In the genomic region with DNA sequence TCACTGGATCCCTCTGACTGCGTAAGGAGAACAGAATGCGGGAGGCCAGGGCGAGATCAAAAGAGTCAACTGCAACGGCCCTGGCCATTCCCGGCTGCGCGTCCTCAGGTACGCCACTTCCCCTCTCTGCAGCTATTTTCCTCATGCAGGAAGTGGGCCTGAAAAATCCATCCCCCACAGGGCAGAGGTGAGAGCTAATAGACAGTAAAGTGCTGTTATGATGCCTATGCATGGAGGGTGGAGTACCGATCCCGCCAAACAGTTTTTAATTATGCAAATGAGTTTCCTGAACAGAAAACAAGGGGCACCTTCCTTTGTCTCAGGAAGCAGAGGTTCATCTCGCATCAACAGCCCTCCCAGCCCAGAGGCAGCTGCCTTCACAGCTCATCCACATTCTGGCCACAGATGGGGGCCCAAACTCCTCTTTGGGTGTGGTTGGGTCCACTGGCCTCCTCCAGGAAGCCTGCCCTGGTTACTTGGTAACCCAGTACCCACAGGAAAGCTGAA, we compare ENCODE assay signal across 10 cellular contexts. TPM values are rescaled to one million over a fixed set of nuclear protein-coding genes. Genes with fewer than 3 reads are reported as not detected.
DNase-seq lines count a peak whose midpoint lies in the region; ATAC-seq, FAIRE-seq and TF ChIP-seq lines count a peak whose summit lies in the region.
"Had no signal": no experiment of that assay in that cellular context is flagged by ENCODE, and none has a peak within 500 bp of the region (broad histone marks: within the 10 kb centered on the region; RNA-seq: fewer than 3 reads in every experiment).

No MANE protein-coding gene starts in this region.

- H3K27me3 ChIP-seq in left ventricle myocardium inferior (ENCODE audit: low read depth) (no peaks in the 10 kb centered on the region), K562 (ENCODE audit: control insufficient read depth in 2 of 2, insufficient read depth in 2 of 2, low read length in 2 of 2) (peaks cover 3 to 8% of the 10 kb centered on the region in 2 experiments; a peak in 3 of 5 replicates), upper lobe of left lung (no peaks in the 10 kb centered on the region)
- H3K27me3 ChIP-seq: heart left ventricle had no signal

- H3K9me3 ChIP-seq in left ventricle myocardium inferior (replicated peaks) (no peaks in the 10 kb centered on the region), K562 (replicated peaks; ENCODE audit: control insufficient read depth, insufficient read depth, low read depth, low read length) (no peaks in the 10 kb centered on the region), upper lobe of left lung (no peaks in the 10 kb centered on the region)
- H3K9me3 ChIP-seq: heart left ventricle had no signal

- intact Hi-C loops in left ventricle myocardium inferior (cut with micrococcal nuclease) (no loop called here), Right ventricle myocardium superior (cut with DNase I) (no loop called here), K562 (cut with micrococcal nuclease) (no loop called here)

- no TSS peak for BruUV-seq in K562 (replicated peaks; lab: Mats Ljungman, UMichigan)

- no peak for FAIRE-seq in K562 (lab: Jason Lieb, UNC)

- no peak for TF ChIP-seq EP300 in K562 (IDR thresholded peaks at IDR 0.05; ENCODE audit: low read length)
- no peak for TF ChIP-seq EP300 in upper lobe of left lung (IDR thresholded peaks at IDR 0.05)

- no peak overlapping the region for H3K4me2 ChIP-seq in K562 (ENCODE audit: insufficient read depth, low read length)

- H3K4me1 ChIP-seq in left ventricle myocardium inferior (peaks cover 47% of the 10 kb centered on the region), K562 (replicated peaks in 1 of 2; ENCODE audit: control insufficient read depth in 2 of 2, insufficient read depth in 2 of 2, low read length in 2 of 2) (no peaks in the 10 kb centered on the region), upper lobe of left lung (peaks cover 64 to 79% (median 75%) of the 10 kb centered on the region in 4 donors)

- H4K20me1 ChIP-seq in K562 (replicated peaks; ENCODE audit: control insufficient read depth, insufficient read depth, low read length): 0 out of 2 replicates have a peak, but pooled peaks cover 6% of the 10 kb centered on the region

- H3K79me2 ChIP-seq in K562 (ENCODE audit: control insufficient read depth, insufficient read depth, low read length): no peaks in the 10 kb centered on the region

- no peaks in the 10 kb centered on the region for H3K36me3 ChIP-seq in left ventricle myocardium inferior
- no peaks in the 10 kb centered on the region for H3K36me3 ChIP-seq in K562 (ENCODE audit: control insufficient read depth, insufficient read depth, low read length)
- peaks cover 0 to 14% (median 0%) of the 10 kb centered on the region in 4 donors for H3K36me3 ChIP-seq in upper lobe of left lung

- TF ChIP-seq POLR2A in K562 (conservative IDR thresholded peaks at IDR 0.05): no peak
- TF ChIP-seq POLR2A in upper lobe of left lung (IDR thresholded peaks at IDR 0.05): no peak

- no peak overlapping the region for H3K9ac ChIP-seq in K562 (ENCODE audit: insufficient read depth in 1 of 2, low read depth in 2 of 2, low read length in 2 of 2)

- no peaks in the 10 kb centered on the region for H3K9me1 ChIP-seq in K562 (ENCODE audit: control insufficient read depth, insufficient read depth, low read length)

- H3K27ac ChIP-seq in left ventricle myocardium inferior (replicated peaks) (peak overlapping the region; percentile 37), K562 (ENCODE audit: extremely low read depth, low read depth, low read length) (no peak overlapping the region), upper lobe of left lung (peak overlapping the region; percentile 4 to 68 (median 50))

- TF ChIP-seq CTCF in left ventricle myocardium inferior (IDR thresholded peaks at IDR 0.05; ENCODE audit: borderline replicate concordance) (no peak), K562 (IDR thresholded peaks at IDR 0.05 in 2 of 3, conservative IDR thresholded peaks at IDR 0.05 in 1 of 3; ENCODE audit: insufficient read depth in 2 of 3, low read depth in 1 of 3, low read length in 3 of 3) (no peak), upper lobe of left lung (IDR thresholded peaks at IDR 0.05) (no peak)

- CTCF ChIA-PET in K562 (lab: Yijun Ruan, JAX; ENCODE audit: low intra/inter-chr PET ratio): no interaction called here

- DNase-seq in left ventricle myocardium inferior (no peak), Right ventricle myocardium superior (no peak), K562 (ENCODE audit: extremely low read depth in 1 of 4, low spot score in 3 of 4) (no peak), upper lobe of left lung (no peak), NCI-H1105 treated with DMSO at 0.1 percent for 48 hours (lab: John Stamatoyannopoulos, UW) (no peak), NCI-H82 (lab: John Stamatoyannopoulos, UW) (no peak), SIG-M5 treated with dmso at 0.1 percent for 504 hours (lab: John Stamatoyannopoulos, UW; ENCODE audit: unreplicated experiment) (no peak)
- DNase-seq: heart left ventricle, SHP77 had no signal

- no peak overlapping the region for H2AFZ ChIP-seq in K562 (ENCODE audit: low read depth, low read length)

- WGBS in K562 (ENCODE audit: insufficient coverage, low coverage, missing lambda C conversion rate): 32% methylated on average over 11 of the region's 11 CpGs
- WGBS in upper lobe of left lung, 2 donors: 28 to 41% methylated on average over 11 of the region's 11 CpGs

- H3K4me3 ChIP-seq in left ventricle myocardium inferior (no peak overlapping the region), K562 (no peak overlapping the region), upper lobe of left lung (no peak overlapping the region)

- ATAC-seq in Right ventricle myocardium superior (ENCODE audit: poor library complexity) (no peak), HG03432 (IDR thresholded peaks at IDR 0.05; ENCODE audit: unreplicated experiment) (peak; percentile 41), K562 (no peak), upper lobe of left lung (ENCODE audit: low FRiP score in 2 of 2) (no peak)
- ATAC-seq: heart left ventricle had no signal

- POLR2A ChIA-PET in K562 (lab: Yijun Ruan, JAX): no interaction called here

- in situ Hi-C loops in K562 (cut with MboI): no loop called here

- TF ChIP-seq RAD21 in K562 (CRISPR knock-in tag; conservative IDR thresholded peaks at IDR 0.05 in 1 of 2, IDR thresholded peaks at IDR 0.05 in 1 of 2): no peak

TF ChIP-seq in K562, 482 proteins besides CTCF, POLR2A, EP300 and RAD21 (continues in another document):
- TF ChIP-seq, protein P1, sequence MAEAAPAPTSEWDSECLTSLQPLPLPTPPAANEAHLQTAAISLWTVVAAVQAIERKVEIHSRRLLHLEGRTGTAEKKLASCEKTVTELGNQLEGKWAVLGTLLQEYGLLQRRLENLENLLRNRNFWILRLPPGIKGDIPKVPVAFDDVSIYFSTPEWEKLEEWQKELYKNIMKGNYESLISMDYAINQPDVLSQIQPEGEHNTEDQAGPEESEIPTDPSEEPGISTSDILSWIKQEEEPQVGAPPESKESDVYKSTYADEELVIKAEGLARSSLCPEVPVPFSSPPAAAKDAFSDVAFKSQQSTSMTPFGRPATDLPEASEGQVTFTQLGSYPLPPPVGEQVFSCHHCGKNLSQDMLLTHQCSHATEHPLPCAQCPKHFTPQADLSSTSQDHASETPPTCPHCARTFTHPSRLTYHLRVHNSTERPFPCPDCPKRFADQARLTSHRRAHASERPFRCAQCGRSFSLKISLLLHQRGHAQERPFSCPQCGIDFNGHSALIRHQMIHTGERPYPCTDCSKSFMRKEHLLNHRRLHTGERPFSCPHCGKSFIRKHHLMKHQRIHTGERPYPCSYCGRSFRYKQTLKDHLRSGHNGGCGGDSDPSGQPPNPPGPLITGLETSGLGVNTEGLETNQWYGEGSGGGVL (CRISPR knock-in tag; IDR thresholded peaks at IDR 0.05): no peak
- TF ChIP-seq MAFF (IDR thresholded peaks at IDR 0.05; ENCODE audit: low read length): no peak

RNA-seq across cellular contexts. Expression of gene PREX1, which starts 9.3 kb away (rescaled TPM):
- total RNA-seq in left ventricle myocardium inferior (11.2 TPM), Right ventricle myocardium superior (10.3 TPM), K562 (2014; rRNA removed) (5.4 and 9.3 TPM in 2 replicates), K562 (2014; rRNA removed; fragmentation: Illumina TruSeq; extraction: Trizol) (3.3 and 5.1 TPM in 2 replicates), K562 (2015; rRNA removed; fragmentation: Illumina TruSeq; extraction: Trizol) (4.7 and 4.8 TPM in 2 replicates), K562 (2021) (9.0 and 10.4 TPM in 2 replicates), upper lobe of left lung (100 to 1,000 TPM in 2 of 6 donors, 10 to 100 TPM in 4; 42.8 to 177 (median 74.6) TPM)
- total RNA-seq in K562 (2011; cell fraction: chromatin; rRNA removed; ENCODE audit: low replicate concordance): 7.3 and 17.0 TPM in 2 replicates
- total RNA-seq in K562 (2011; cell fraction: nucleolus; rRNA removed): 5.9 and 8.0 TPM in 2 replicates
- total RNA-seq in K562 (2011; cell fraction: nucleoplasm; rRNA removed): 7.9 and 9.6 TPM in 2 replicates
- polyA plus RNA-seq in K562 (2011; rRNA removed) (1.8 and 4.9 TPM in 2 replicates), K562 (2014; fragmentation: Illumina TruSeq; extraction: Trizol) (5.5 and 6.1 TPM in 2 replicates), K562 (2014; fragmentation: Nextera tagmentation; extraction: Ambion mirVana) (1 to 10 TPM in 1 of 2 experiments, under 1 TPM in 1; 0.37 to 1.6 TPM), K562 (2014; rRNA removed) (4.2 and 4.4 TPM in 2 replicates)
- polyA plus RNA-seq in K562 (2011; cell fraction: cytosol; rRNA removed): 2.5 and 2.6 TPM in 2 replicates
- 5.3 and 7.3 TPM in 2 replicates for polyA plus RNA-seq in K562 (2011; cell fraction: nucleus; rRNA removed)
- 5.7 and 10.6 TPM in 2 replicates for polyA plus RNA-seq in K562 (2012)
- polyA minus RNA-seq in K562 (2011; rRNA and poly(A)+ RNA removed): 3.3 and 4.7 TPM in 2 replicates
- polyA minus RNA-seq in K562 (2011; cell fraction: cytosol; rRNA and poly(A)+ RNA removed): 1.6 and 4.8 TPM in 2 replicates
- 2.7 and 8.8 TPM in 2 replicates for polyA minus RNA-seq in K562 (2011; cell fraction: nucleus; rRNA and poly(A)+ RNA removed)
